ENCODE assay signal across 24 cellular contexts in the genomic region with DNA sequence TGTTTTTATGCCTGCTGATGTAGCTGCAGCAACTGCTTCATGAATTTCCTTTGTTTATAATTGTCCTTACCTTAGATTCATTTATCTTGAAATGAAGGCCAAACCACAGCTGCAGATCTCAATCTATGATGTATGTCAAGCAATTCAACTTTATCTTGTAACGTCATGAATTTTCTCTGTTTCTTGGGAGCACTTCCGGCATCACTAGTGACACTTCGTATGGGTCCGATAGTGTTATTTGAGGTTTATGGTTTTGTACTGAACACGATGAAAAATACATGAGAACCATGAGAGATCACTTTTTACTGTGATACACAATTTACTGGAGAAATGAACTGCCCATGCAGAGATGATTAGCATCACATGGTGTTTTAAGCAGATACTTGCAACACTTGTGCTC.
"Had no signal": no experiment of that assay in that cellular context is flagged by ENCODE, and none has a peak within 500 bp of the region (broad histone marks: within the 10 kb centered on the region; RNA-seq: fewer than 3 reads in every experiment).

No MANE protein-coding gene starts in this region.

- H3K4me1 ChIP-seq: esophagus squamous epithelium, left lung, uterus had no signal

- H3K27ac ChIP-seq: esophagus squamous epithelium, left lung, ovary, skin epidermis, thoracic aorta, uterus had no signal

- ATAC-seq: activated naive CD8-positive, alpha-beta T cell treated with anti-CD3 and anti-CD28 coated beads, Interleukin-2, amount 50 U/mL, for 24 hours; left lung; mucosa of descending colon; sciatic nerve; stimulated activated effector memory CD8-positive, alpha-beta T cell treated with anti-CD3 and anti-CD28 coated beads, Interleukin-12 subunit alpha, Interleukin-12 subunit beta, amount 100 ng/mL, for 72 hours had no signal

- H3K27me3 ChIP-seq: esophagus squamous epithelium, left lung, ovary, uterus had no signal

- H3K4me3 ChIP-seq: esophagus squamous epithelium, left lung, lung, mucosa of descending colon, ovary, skin epidermis, thoracic aorta, uterus had no signal

- H3K9me3 ChIP-seq: esophagus squamous epithelium, left lung, mucosa of descending colon, ovary, thoracic aorta, uterus had no signal

- FAIRE-seq: bronchial epithelial cell, frontal cortex, islet of Langerhans had no signal

- DNase-seq: activated CD4-positive, alpha-beta memory T cell treated with anti-CD3 and anti-CD28 coated beads for 36 hours; activated CD4-positive, alpha-beta T cell treated with anti-CD3 and anti-CD28 coated beads, Interleukin-2, amount 10 ng/mL, durations not matched to agents 24 days and 14 days; activated CD4-positive, CD25-positive, alpha-beta regulatory T cell treated with anti-CD3 and anti-CD28 coated beads, Interleukin-2, amount 50 U/mL, for 72 hours; activated CD8-positive, alpha-beta memory T cell treated with anti-CD3 and anti-CD28 coated beads, Interleukin-2, amount 50 U/mL, for 4 hours; activated effector memory CD4-positive, alpha-beta T cell treated with anti-CD3 and anti-CD28 coated beads, Interleukin-2, amount 50 U/mL, for 16 hours; activated naive CD8-positive, alpha-beta T cell treated with anti-CD3 and anti-CD28 coated beads, Interleukin-2, amount 50 U/mL, for 24 hours; activated T-cell treated with anti-CD3 and anti-CD28 coated beads, Interleukin-2, amount 50 U/mL, for 1 hour; effector CD4-positive, alpha-beta T cell; esophagus squamous epithelium; left lung; mucosa of descending colon; ovary; stimulated activated CD4-positive, alpha-beta T cell treated with anti-CD3 and anti-CD28 coated beads, Interleukin-12 subunit alpha, Interleukin-12 subunit beta, amount 100 ng/mL, for 4 hours; stimulated activated CD4-positive, alpha-beta T cell treated with anti-CD3 and anti-CD28 coated beads, Interleukin-4, amount 100 ng/mL, for 24 hours; trophoblast cell; uterus had no signal

- H3K36me3 ChIP-seq: esophagus squamous epithelium, left lung, ovary, thoracic aorta, uterus had no signal
